Comparison of ENCODE assay signal across 16 cellular contexts in the genomic region with DNA sequence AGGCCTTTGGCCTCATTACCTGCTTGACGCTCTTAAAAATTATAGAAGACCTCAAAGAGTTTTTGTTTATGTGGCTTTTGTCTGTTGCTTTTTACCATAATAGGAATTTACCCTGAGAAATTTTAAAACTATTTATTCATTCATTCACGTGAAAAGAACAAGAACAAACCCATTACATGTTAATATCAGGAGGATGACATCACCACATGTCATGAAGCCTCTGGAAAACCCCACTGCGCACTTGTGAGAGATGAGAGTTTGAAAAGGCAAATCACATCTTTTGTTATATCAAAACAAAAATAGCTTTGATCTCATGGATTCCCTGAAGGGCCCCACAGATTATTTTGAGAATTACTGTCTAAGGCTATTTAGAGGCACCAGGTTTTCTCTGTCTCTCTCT.
DNase-seq lines count a peak whose midpoint lies in the region; ATAC-seq lines count a peak whose summit lies in the region.
"Had no signal": no experiment of that assay in that cellular context is flagged by ENCODE, and none has a peak within 500 bp of the region (broad histone marks: within the 10 kb centered on the region; RNA-seq: fewer than 3 reads in every experiment).

No MANE protein-coding gene starts in this region.

- H3K27me3 Mint-ChIP-seq in activated CD4-positive, alpha-beta T cell treated with anti-CD3 and anti-CD28 coated beads for 36 hours: peaks cover 13% of the 10 kb centered on the region
- H3K27me3 Mint-ChIP-seq in activated T-helper 17 cell treated with anti-CD3 and anti-CD28 coated beads, Interleukin-2, amount 50 U/mL, for 72 hours: peaks cover 15% of the 10 kb centered on the region
- peaks cover 9% of the 10 kb centered on the region for H3K27me3 Mint-ChIP-seq in activated CD8-positive, alpha-beta T cell treated with anti-CD3 and anti-CD28 coated beads, Interleukin-2, amount 10 ng/mL, durations not matched to agents 7 days and 5 days (ENCODE audit: low read depth)

- peaks cover 7% of the 10 kb centered on the region for H3K4me1 Mint-ChIP-seq in activated CD4-positive, alpha-beta T cell treated with anti-CD3 and anti-CD28 coated beads for 36 hours
- no peaks in the 10 kb centered on the region for H3K4me1 Mint-ChIP-seq in activated T-helper 17 cell treated with anti-CD3 and anti-CD28 coated beads, Interleukin-2, amount 50 U/mL, for 72 hours
- no peaks in the 10 kb centered on the region for H3K4me1 Mint-ChIP-seq in activated CD8-positive, alpha-beta T cell treated with anti-CD3 and anti-CD28 coated beads, Interleukin-2, amount 10 ng/mL, durations not matched to agents 7 days and 5 days (ENCODE audit: low read depth)
- H3K4me1 Mint-ChIP-seq: CD8-positive, alpha-beta memory T cell had no signal

- POLR2A ChIA-PET in activated CD4-positive, alpha-beta T cell treated with anti-CD3 and anti-CD28 coated beads for 36 hours (lab: Charles Lee): no interaction called here
- POLR2A ChIA-PET in activated CD8-positive, alpha-beta T cell treated with anti-CD3 and anti-CD28 coated beads, Interleukin-2, amount 10 ng/mL, durations not matched to agents 7 days and 5 days (lab: Charles Lee): no interaction called here

- intact Hi-C loops in activated CD4-positive, alpha-beta T cell treated with anti-CD3 and anti-CD28 coated beads for 36 hours (cut with DNase I, micrococcal nuclease): no loop called here

- H3K9me3 Mint-ChIP-seq in activated CD4-positive, alpha-beta T cell treated with anti-CD3 and anti-CD28 coated beads for 36 hours (ENCODE audit: low read depth): no peaks in the 10 kb centered on the region
- peaks cover 5% of the 10 kb centered on the region for H3K9me3 Mint-ChIP-seq in activated T-helper 17 cell treated with anti-CD3 and anti-CD28 coated beads, Interleukin-2, amount 50 U/mL, for 72 hours
- H3K9me3 Mint-ChIP-seq in activated CD8-positive, alpha-beta T cell treated with anti-CD3 and anti-CD28 coated beads, Interleukin-2, amount 10 ng/mL, durations not matched to agents 7 days and 5 days (ENCODE audit: insufficient read depth): no peaks in the 10 kb centered on the region
- H3K9me3 Mint-ChIP-seq: H9 had no signal

- ATAC-seq in activated CD4-positive, alpha-beta T cell treated with anti-CD3 and anti-CD28 coated beads for 36 hours: peak; percentile 39
- peak; percentile 71 for ATAC-seq in activated T-helper 17 cell treated with anti-CD3 and anti-CD28 coated beads, Interleukin-2, amount 50 U/mL, for 72 hours (replicated peaks)
- no peak for ATAC-seq in GM18511 (IDR thresholded peaks at IDR 0.05; ENCODE audit: unreplicated experiment)
- no peak for ATAC-seq in activated CD8-positive, alpha-beta T cell treated with anti-CD3 and anti-CD28 coated beads, Interleukin-2, amount 10 ng/mL, durations not matched to agents 7 days and 5 days

- DNase-seq in activated CD4-positive, alpha-beta T cell treated with anti-CD3 and anti-CD28 coated beads for 36 hours: peak; percentile 30
- DNase-seq in activated CD4-positive, alpha-beta T cell treated with anti-CD3 and anti-CD28 coated beads for 4 hours: no peak
- DNase-seq in stimulated activated CD4-positive, alpha-beta T cell treated with anti-CD3 and anti-CD28 coated beads, Interleukin-1b, Interleukin-23, amount 100 ng/mL, for 48 hours: peak; percentile 6
- no peak for DNase-seq in stimulated activated CD4-positive, alpha-beta T cell treated with anti-CD3 and anti-CD28 coated beads, Interleukin-4, amount 100 ng/mL, for 24 hours
- no peak for DNase-seq in NCI-H1694 treated with DMSO at 0.1 percent for 48 hours (lab: John Stamatoyannopoulos, UW)
- DNase-seq in activated CD8-positive, alpha-beta T cell treated with anti-CD3 and anti-CD28 coated beads, Interleukin-2, amount 10 ng/mL, durations not matched to agents 7 days and 5 days: no peak
- DNase-seq: 8988T; AML-193; Caco-2; CD8-positive, alpha-beta memory T cell; DND-41; GDM1; GOT3; H9 had no signal

- CTCF ChIA-PET in activated CD4-positive, alpha-beta T cell treated with anti-CD3 and anti-CD28 coated beads for 36 hours (lab: Charles Lee): no interaction called here
- CTCF ChIA-PET in activated CD8-positive, alpha-beta T cell treated with anti-CD3 and anti-CD28 coated beads, Interleukin-2, amount 10 ng/mL, durations not matched to agents 7 days and 5 days (lab: Charles Lee): no interaction called here

- no peaks in the 10 kb centered on the region for H3K36me3 Mint-ChIP-seq in activated CD4-positive, alpha-beta T cell treated with anti-CD3 and anti-CD28 coated beads for 36 hours (ENCODE audit: low read depth)
- H3K36me3 Mint-ChIP-seq in activated T-helper 17 cell treated with anti-CD3 and anti-CD28 coated beads, Interleukin-2, amount 50 U/mL, for 72 hours (ENCODE audit: low read depth): no peaks in the 10 kb centered on the region
- H3K36me3 Mint-ChIP-seq in activated CD8-positive, alpha-beta T cell treated with anti-CD3 and anti-CD28 coated beads, Interleukin-2, amount 10 ng/mL, durations not matched to agents 7 days and 5 days (ENCODE audit: low read depth): no peaks in the 10 kb centered on the region
- H3K36me3 Mint-ChIP-seq: CD8-positive, alpha-beta memory T cell had no signal

- H3K27ac Mint-ChIP-seq in activated CD4-positive, alpha-beta T cell treated with anti-CD3 and anti-CD28 coated beads for 36 hours: no peak overlapping the region
- H3K27ac Mint-ChIP-seq in activated T-helper 17 cell treated with anti-CD3 and anti-CD28 coated beads, Interleukin-2, amount 50 U/mL, for 72 hours: no peak overlapping the region
- H3K27ac Mint-ChIP-seq in activated CD8-positive, alpha-beta T cell treated with anti-CD3 and anti-CD28 coated beads, Interleukin-2, amount 10 ng/mL, durations not matched to agents 7 days and 5 days: no peak overlapping the region
- H3K27ac Mint-ChIP-seq: CD8-positive, alpha-beta memory T cell; H9 had no signal

- no peak overlapping the region for H3K4me3 Mint-ChIP-seq in activated CD4-positive, alpha-beta T cell treated with anti-CD3 and anti-CD28 coated beads for 36 hours
- H3K4me3 Mint-ChIP-seq in activated T-helper 17 cell treated with anti-CD3 and anti-CD28 coated beads, Interleukin-2, amount 50 U/mL, for 72 hours: no peak overlapping the region
- no peak overlapping the region for H3K4me3 Mint-ChIP-seq in activated CD8-positive, alpha-beta T cell treated with anti-CD3 and anti-CD28 coated beads, Interleukin-2, amount 10 ng/mL, durations not matched to agents 7 days and 5 days
- H3K4me3 Mint-ChIP-seq: CD8-positive, alpha-beta memory T cell; H9 had no signal

Comparison
In these comparisons a context has a peak if more than half of its experiments do, and no peak if none do; other contexts are left out.
1. DNase-seq: peak in activated CD4-positive, alpha-beta T cell treated with anti-CD3 and anti-CD28 coated beads for 36 hours (single experiment) and stimulated activated CD4-positive, alpha-beta T cell treated with anti-CD3 and anti-CD28 coated beads, Interleukin-1b, Interleukin-23, amount 100 ng/mL, for 48 hours (single experiment); none in activated CD4-positive, alpha-beta T cell treated with anti-CD3 and anti-CD28 coated beads for 4 hours (0 of 2), stimulated activated CD4-positive, alpha-beta T cell treated with anti-CD3 and anti-CD28 coated beads, Interleukin-4, amount 100 ng/mL, for 24 hours (single experiment), NCI-H1694 treated with DMSO at 0.1 percent for 48 hours (single experiment) and activated CD8-positive, alpha-beta T cell treated with anti-CD3 and anti-CD28 coated beads, Interleukin-2, amount 10 ng/mL, durations not matched to agents 7 days and 5 days (single experiment).
2. ATAC-seq: peak in activated CD4-positive, alpha-beta T cell treated with anti-CD3 and anti-CD28 coated beads for 36 hours (single experiment) and activated T-helper 17 cell treated with anti-CD3 and anti-CD28 coated beads, Interleukin-2, amount 50 U/mL, for 72 hours (single experiment); none in GM18511 (single experiment) and activated CD8-positive, alpha-beta T cell treated with anti-CD3 and anti-CD28 coated beads, Interleukin-2, amount 10 ng/mL, durations not matched to agents 7 days and 5 days (single experiment).